In the genomic region with DNA sequence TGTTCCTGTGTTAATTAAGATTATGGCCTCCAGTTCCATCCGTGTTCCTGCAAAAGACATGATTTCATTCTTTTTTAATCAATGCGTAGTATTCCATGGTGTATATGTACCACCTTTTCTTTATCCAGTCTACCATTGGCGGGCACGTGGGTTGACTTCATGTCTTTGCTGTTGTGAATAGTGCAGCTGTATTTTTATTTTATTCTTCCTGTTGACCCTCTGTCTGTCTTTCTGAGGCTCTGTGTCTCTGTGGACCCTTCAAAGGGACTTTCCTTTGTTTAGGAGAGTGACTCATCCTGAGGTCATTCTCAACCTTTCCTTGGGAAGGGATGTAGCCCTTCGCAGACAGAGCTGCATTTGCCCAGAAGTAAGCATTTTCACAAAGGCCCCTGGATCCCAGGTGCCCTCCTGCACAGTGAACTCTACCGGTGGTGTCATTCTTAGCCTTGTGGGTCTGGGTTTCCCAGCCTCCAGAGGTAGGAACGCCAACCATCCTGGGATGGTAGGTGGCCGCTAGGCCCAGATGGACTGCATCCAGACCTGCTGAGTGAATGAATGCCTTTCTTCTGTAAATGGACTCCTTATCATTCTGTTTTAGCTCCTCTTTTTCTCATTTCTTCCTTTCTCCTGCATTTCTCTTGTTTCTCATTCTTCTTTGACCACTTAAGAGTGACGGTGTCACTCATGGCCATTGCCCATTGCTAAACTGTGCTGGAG, we compare ENCODE assay signal across 1 cellular context.
TF ChIP-seq lines count a peak whose summit lies in the region.

No MANE protein-coding gene starts in this region.

TF ChIP-seq in IMR-90, 13 proteins besides CTCF, POLR2A, EP300 and RAD21:
- TF ChIP-seq NFE2L2 (IDR thresholded peaks at IDR 0.05; ENCODE audit: low read depth, low read length) (0 out of 2 replicates have a peak, but pooled peaks have one; percentile 4), RFX5 (IDR thresholded peaks at IDR 0.05; ENCODE audit: low read depth, low read length) (no peak), ELK1 (IDR thresholded peaks at IDR 0.05; ENCODE audit: borderline replicate concordance, low read depth, low read length) (no peak), MAFK (IDR thresholded peaks at IDR 0.05; ENCODE audit: low read depth, low read length) (peak; percentile 63), RCOR1 (IDR thresholded peaks at IDR 0.05; ENCODE audit: insufficient replicate concordance, low read length) (no peak), CHD1 (IDR thresholded peaks at IDR 0.05; ENCODE audit: low read depth, low read length) (no peak), BHLHE40 (IDR thresholded peaks at IDR 0.05; ENCODE audit: low read depth, low read length) (no peak), CEBPB (IDR thresholded peaks at IDR 0.05; ENCODE audit: low read depth, low read length) (no peak), USF2 (IDR thresholded peaks at IDR 0.05; ENCODE audit: low read depth, low read length) (no peak), SMC3 (IDR thresholded peaks at IDR 0.05; ENCODE audit: low read depth, low read length) (no peak), MAZ (IDR thresholded peaks at IDR 0.05; ENCODE audit: borderline replicate concordance, low read depth, low read length) (no peak), MXI1 (IDR thresholded peaks at IDR 0.05; ENCODE audit: borderline replicate concordance, low read depth, low read length) (no peak), FOS (IDR thresholded peaks at IDR 0.05; ENCODE audit: low read depth, low read length) (peak; percentile 96)
